ENCODE assay signal across 14 cellular contexts in genomic region chr14:31228533-31228932, GRCh38. TPM values are rescaled to one million over a fixed set of nuclear protein-coding genes. Genes with fewer than 3 reads are reported as not detected.
DNase-seq lines count a peak whose midpoint lies in the region; ATAC-seq and TF ChIP-seq lines count a peak whose summit lies in the region.
"Had no signal": no experiment of that assay in that cellular context is flagged by ENCODE, and none has a peak within 500 bp of the region (broad histone marks: within the 10 kb centered on the region; RNA-seq: fewer than 3 reads in every experiment).

No MANE protein-coding gene starts in this region.

- no peak overlapping the region for H3K56ac ChIP-seq in IMR-90 (ENCODE audit: extremely low read depth, insufficient read depth, low read length)

- no peaks in the 10 kb centered on the region for H3K79me1 ChIP-seq in IMR-90 (ENCODE audit: low read depth in 1 of 2, low read length in 2 of 2)

- no peak overlapping the region for H2BK15ac ChIP-seq in IMR-90 (ENCODE audit: low read depth, low read length)

- no TSS peak for BruUV-seq in IMR-90 (replicated peaks; lab: Mats Ljungman, UMichigan)

- in situ Hi-C loops in IMR-90 (cut with MboI; ENCODE audit: low sequenced_read_pairs) (no loop called here), transverse colon (cut with MboI; ENCODE audit: low pct_ligation_motif_present in 1 of 4, low pct_unique_long_range_greater_than_20kb in 1 of 4, low sequenced_read_pairs in 3 of 4) (no loop called here)

- H3K27me3 ChIP-seq in IMR-90 (ENCODE audit: control insufficient read depth, insufficient read depth, low read length) (no peaks in the 10 kb centered on the region), breast epithelium (no peaks in the 10 kb centered on the region), transverse colon (no peaks in the 10 kb centered on the region)
- H3K27me3 ChIP-seq: right atrium auricular region had no signal

- H4K8ac ChIP-seq in IMR-90 (ENCODE audit: low read depth in 2 of 2, low read length in 2 of 2), result no peak overlapping the region

- H4K20me1 ChIP-seq in IMR-90 (ENCODE audit: insufficient read depth, low read length), result no peaks in the 10 kb centered on the region

- H3K4me3 ChIP-seq in IMR-90 (ENCODE audit: insufficient read depth, low read depth, low read length) (no peak overlapping the region), breast epithelium (no peak overlapping the region), transverse colon (no peak overlapping the region)
- H3K4me3 ChIP-seq: right atrium auricular region had no signal

- TF ChIP-seq RAD21 in IMR-90 (IDR thresholded peaks at IDR 0.05; ENCODE audit: low read length), result no peak

- no peak overlapping the region for H3K4ac ChIP-seq in IMR-90 (ENCODE audit: low read depth, low read length)

- CTCF ChIA-PET in IMR-90 (lab: Yijun Ruan, JAX), result interaction anchor here (0.6 kb wide), 1 partner anchor 97 kb away, joined by 3 read pairs; no protein-coding TSS in a partner anchor

- no peak for TF ChIP-seq EP300 in transverse colon (IDR thresholded peaks at IDR 0.05; ENCODE audit: low read depth)

- H2AK5ac ChIP-seq in IMR-90 (ENCODE audit: low read depth, low read length), result no peak overlapping the region

- H3K4me2 ChIP-seq in IMR-90 (ENCODE audit: low read depth, low read length), result no peak overlapping the region

- H3K36me3 ChIP-seq in IMR-90 (ENCODE audit: control insufficient read depth, insufficient read depth, low read length) (no peaks in the 10 kb centered on the region), breast epithelium (no peaks in the 10 kb centered on the region), transverse colon (no peaks in the 10 kb centered on the region)
- H3K36me3 ChIP-seq: right atrium auricular region had no signal

- dilution Hi-C loops in IMR-90 (cut with HindIII; ENCODE audit: low sequenced_read_pairs, unreplicated experiment), result no loop called here

- no peak overlapping the region for H3K27ac ChIP-seq in IMR-90 (ENCODE audit: insufficient read depth, low read length)
- H3K27ac ChIP-seq in breast epithelium, result peak overlapping the region; percentile 34 to 75
- H3K27ac ChIP-seq in transverse colon, result peak overlapping the region; percentile 69 to 87 (median 79)

- no peak overlapping the region for H2BK20ac ChIP-seq in IMR-90 (ENCODE audit: low read depth, low read length)

- intact Hi-C loops in IMR-90 (cut with micrococcal nuclease) (no loop called here), breast epithelium (cut with DNase I; ENCODE audit: low total_unique reads) (no loop called here), transverse colon (cut with DNase I; ENCODE audit: low total_unique reads) (no loop called here)

- no peak overlapping the region for H2BK5ac ChIP-seq in IMR-90 (ENCODE audit: low read depth, low read length, poor library complexity, severe bottlenecking)

- no peak for TF ChIP-seq POLR2A in IMR-90 (IDR thresholded peaks at IDR 0.05; ENCODE audit: low read depth, low read length)
- TF ChIP-seq POLR2A in breast epithelium (IDR thresholded peaks at IDR 0.05), result no peak
- TF ChIP-seq POLR2A in transverse colon (IDR thresholded peaks at IDR 0.05), result no peak

- H3K9me1 ChIP-seq in IMR-90 (ENCODE audit: insufficient read depth, low read length), result no peaks in the 10 kb centered on the region; the same call in 1 of the 2 replicates

- H2BK120ac ChIP-seq in IMR-90 (ENCODE audit: low read depth, low read length), result no peak overlapping the region

- DNase-seq in IMR-90, result no peak
- DNase-seq in breast epithelium (ENCODE audit: low spot score in 2 of 2), result no peak
- DNase-seq in kidney glomerular epithelial cell (lab: John Stamatoyannopoulos, UW), result peak; percentile 56
- no peak for DNase-seq in transverse colon
- DNase-seq in activated CD4-positive, alpha-beta T cell treated with anti-CD3 and anti-CD28 coated beads for 1 hour, result no peak
- DNase-seq in activated effector memory CD4-positive, alpha-beta T cell treated with anti-CD3 and anti-CD28 coated beads, Interleukin-2, amount 50 U/mL, for 16 hours, result no peak
- DNase-seq: activated naive CD4-positive, alpha-beta T cell treated with anti-CD3 and anti-CD28 coated beads, Interleukin-2, amount 10 ng/mL, durations not matched to agents 7 days and 5 days; GDM1; immature natural killer cell; NCI-H1694 treated with DMSO at 0.1 percent for 48 hours; NCI-H748 treated with DMSO at 0.1 percent for 48 hours; stimulated activated naive CD8-positive, alpha-beta T cell treated with anti-CD3 and anti-CD28 coated beads, Interleukin-15, amount 100 ng/mL, for 72 hours had no signal

- H4K91ac ChIP-seq in IMR-90 (ENCODE audit: insufficient read depth, low read depth, low read length), result no peak overlapping the region

- no peak overlapping the region for H3K14ac ChIP-seq in IMR-90 (replicated peaks; ENCODE audit: low read depth, low read length)

- no peaks in the 10 kb centered on the region for H3K4me1 ChIP-seq in IMR-90 (ENCODE audit: control insufficient read depth, insufficient read depth, low read length)
- peaks cover 0 to 6% of the 10 kb centered on the region in 2 donors for H3K4me1 ChIP-seq in breast epithelium
- peaks cover 0 to 34% (median 12%) of the 10 kb centered on the region in 4 donors for H3K4me1 ChIP-seq in transverse colon

- H4K5ac ChIP-seq in IMR-90 (ENCODE audit: low read depth, low read length), result no peak overlapping the region

- H2AK9ac ChIP-seq in IMR-90 (replicated peaks; ENCODE audit: low read depth, low read length, poor library complexity), result no peak overlapping the region

- H3K18ac ChIP-seq in IMR-90 (ENCODE audit: low read depth, low read length), result no peak overlapping the region

- TF ChIP-seq CTCF in IMR-90 (conservative IDR thresholded peaks at IDR 0.05; ENCODE audit: low read depth, low read length) (no peak), breast epithelium (IDR thresholded peaks at IDR 0.05) (no peak), transverse colon (IDR thresholded peaks at IDR 0.05) (no peak)

- no peak overlapping the region for H3K23ac ChIP-seq in IMR-90 (ENCODE audit: low read depth, low read length)

- no peak overlapping the region for H3K9ac ChIP-seq in IMR-90 (ENCODE audit: low read depth, low read length)

- no peak overlapping the region for H2AFZ ChIP-seq in IMR-90 (replicated peaks; ENCODE audit: low read length, poor library complexity)

- ATAC-seq in IMR-90 (ENCODE audit: low read depth) (no peak), HG02763 (IDR thresholded peaks at IDR 0.05; ENCODE audit: unreplicated experiment) (no peak)

- POLR2A ChIA-PET in IMR-90 (lab: Charles Lee; ENCODE audit: unreplicated experiment), result no interaction called here

- H3K9me3 ChIP-seq in IMR-90 (ENCODE audit: control insufficient read depth, insufficient read depth, low read length) (no peaks in the 10 kb centered on the region), breast epithelium (no peaks in the 10 kb centered on the region), transverse colon (no peaks in the 10 kb centered on the region)
- H3K9me3 ChIP-seq: right atrium auricular region had no signal

TF ChIP-seq in IMR-90, 13 proteins besides CTCF, POLR2A, EP300 and RAD21:
- TF ChIP-seq ELK1 (IDR thresholded peaks at IDR 0.05; ENCODE audit: borderline replicate concordance, low read depth, low read length) (no peak), USF2 (IDR thresholded peaks at IDR 0.05; ENCODE audit: low read depth, low read length) (no peak), CEBPB (IDR thresholded peaks at IDR 0.05; ENCODE audit: low read depth, low read length) (peak; percentile 67; the same call in 1 of the 2 replicates), SMC3 (IDR thresholded peaks at IDR 0.05; ENCODE audit: low read depth, low read length) (no peak)

RNA-seq across cellular contexts. Expression of gene HECTD1, which starts 20.9 kb away (rescaled TPM):
- total RNA-seq in IMR-90 (2012; rRNA removed) (222 and 228 TPM in 2 replicates), breast epithelium (100 to 1,000 TPM; 242 to 276 (median 252) TPM), transverse colon (100 to 1,000 TPM; 111 to 237 (median 154) TPM)
- 48.5 and 48.8 TPM in 2 replicates for polyA plus RNA-seq in IMR-90 (2012; rRNA removed)
- 7.8 and 13.6 TPM in 2 replicates for polyA plus RNA-seq in IMR-90 (2012; cell fraction: cytosol; rRNA removed)
- polyA plus RNA-seq in IMR-90 (2012; cell fraction: nucleus; rRNA removed; ENCODE audit: low replicate concordance), result 22.3 and 106 TPM in 2 replicates
